Comparison of ENCODE assay signal across 25 cellular contexts in genomic region chr22:40747361-40747760, GRCh38.
A peak's percentile ranks its signal among the peaks of the same experiment; 100 is the strongest.
DNase-seq lines count a peak whose midpoint lies in the region; ATAC-seq, FAIRE-seq and TF ChIP-seq lines count a peak whose summit lies in the region.
"Had no signal": no experiment of that assay in that cellular context is flagged by ENCODE, and none has a peak within 500 bp of the region (broad histone marks: within the 10 kb centered on the region; RNA-seq: fewer than 3 reads in every experiment).

No MANE protein-coding gene starts in this region.

- intact Hi-C loops in thyroid gland (cut with DNase I) (no loop called here), left lung (cut with DNase I) (no loop called here)

- H3K9me1 ChIP-seq in keratinocyte (ENCODE audit: control insufficient read depth, extremely low read depth, insufficient read depth, low read length): no peaks in the 10 kb centered on the region

- dilution Hi-C loops in keratinocyte (cut with MboI; ENCODE audit: extremely low pct_ligation_motif_present, low sequenced_read_pairs): no loop called here

- ATAC-seq in left lung: no peak
- ATAC-seq: GM12878, GM23338 had no signal

- H3K27ac ChIP-seq in keratinocyte (ENCODE audit: control insufficient read depth, insufficient read depth, low read length) (no peak overlapping the region), thyroid gland (peak overlapping the region; percentile 77 to 89 (median 79)), left lung (no peak overlapping the region)
- H3K27ac ChIP-seq: BLaER1, KMS-11, Peyer's patch, SK-N-MC had no signal

- no peak overlapping the region for H3K4me2 ChIP-seq in keratinocyte (ENCODE audit: control insufficient read depth, extremely low read depth, insufficient read depth, low read depth, low read length)
- H3K4me2 ChIP-seq: BLaER1, GM23338, KMS-11 had no signal

- H3K27me3 ChIP-seq in keratinocyte (ENCODE audit: control insufficient read depth, extremely low read depth, insufficient read depth, low read length): no peaks in the 10 kb centered on the region
- H3K27me3 ChIP-seq in thyroid gland: no peaks in the 10 kb centered on the region
- no peaks in the 10 kb centered on the region for H3K27me3 ChIP-seq in left lung
- H3K27me3 ChIP-seq: BLaER1, Peyer's patch had no signal

- FAIRE-seq in keratinocyte (lab: Jason Lieb, UNC): peak; percentile 57
- FAIRE-seq: GM12878 had no signal

- H3K36me3 ChIP-seq in keratinocyte (ENCODE audit: control insufficient read depth in 2 of 2, extremely low read depth in 1 of 2, insufficient read depth in 2 of 2, low read length in 2 of 2): peaks cover 0 to 2% of the 10 kb centered on the region in 2 experiments
- H3K36me3 ChIP-seq in thyroid gland: no peaks in the 10 kb centered on the region
- no peaks in the 10 kb centered on the region for H3K36me3 ChIP-seq in left lung
- H3K36me3 ChIP-seq: HAP-1, Peyer's patch had no signal

- TF ChIP-seq CTCF in keratinocyte (optimal IDR thresholded peaks at IDR 0.05 in 1 of 3, IDR thresholded peaks at IDR 0.05 in 1 of 3, conservative IDR thresholded peaks at IDR 0.05 in 1 of 3; ENCODE audit: extremely low read depth in 1 of 3, insufficient read depth in 2 of 3, low read length in 3 of 3) (no peak), thyroid gland (IDR thresholded peaks at IDR 0.05) (no peak), left lung (IDR thresholded peaks at IDR 0.05) (no peak)

- H3K4me1 ChIP-seq in keratinocyte (ENCODE audit: control insufficient read depth, extremely low read depth, insufficient read depth, low read length) (no peaks in the 10 kb centered on the region), thyroid gland (peaks cover 26 to 45% of the 10 kb centered on the region in 2 donors), left lung (no peaks in the 10 kb centered on the region)
- H3K4me1 ChIP-seq: BLaER1, Peyer's patch had no signal

- H2AFZ ChIP-seq in keratinocyte (ENCODE audit: control insufficient read depth, low read length): no peak overlapping the region
- H2AFZ ChIP-seq: GM23338 had no signal

- H3K79me2 ChIP-seq in keratinocyte (ENCODE audit: control insufficient read depth, insufficient read depth, low read length): no peaks in the 10 kb centered on the region

- no peaks in the 10 kb centered on the region for H4K20me1 ChIP-seq in keratinocyte (ENCODE audit: control insufficient read depth, extremely low read depth, insufficient read depth, low read length)
- H4K20me1 ChIP-seq: BLaER1 had no signal

- H3K9ac ChIP-seq in keratinocyte (ENCODE audit: control insufficient read depth, extremely low read depth, insufficient read depth, low read length): no peak overlapping the region
- H3K9ac ChIP-seq: BLaER1, KMS-11 had no signal

- peaks cover 2% of the 10 kb centered on the region for H3K9me3 ChIP-seq in keratinocyte (ENCODE audit: control insufficient read depth, low read depth, low read length)
- H3K9me3 ChIP-seq in thyroid gland: no peaks in the 10 kb centered on the region
- peaks cover 0 to 10% of the 10 kb centered on the region in 2 donors for H3K9me3 ChIP-seq in left lung
- H3K9me3 ChIP-seq: Peyer's patch had no signal

- 33 to 43% methylated on average over 1 of the region's 1 CpG for WGBS in thyroid gland, 2 donors

- DNase-seq in NCI-H1417 (lab: John Stamatoyannopoulos, UW) (peak in 2 of 3 experiments; percentile 6 to 21), NCI-H1417 treated with DMSO at 0.1 percent for 48 hours (lab: John Stamatoyannopoulos, UW) (no peak), NCI-H510A (lab: John Stamatoyannopoulos, UW) (peak; percentile 18), keratinocyte (ENCODE audit: low read depth, low spot score) (no peak), thyroid gland (peak; percentile 69 to 78), RPMI8226 (no peak), left lung (no peak)
- DNase-seq: CD4-positive, CD25-positive, alpha-beta regulatory T cell; DMS79; EL; GDM1; HFFc6; NCI-H1048; NCI-H1694; NCI-H2081; NCI-H345; NCI-H524 treated with DMSO at 0.1 percent for 48 hours; Peyer's patch; SIG-M5 had no signal

- no peak for TF ChIP-seq POLR2A in thyroid gland (IDR thresholded peaks at IDR 0.05)

- H3K4me3 ChIP-seq in keratinocyte (ENCODE audit: control insufficient read depth in 2 of 3, extremely low read depth in 1 of 3, insufficient read depth in 2 of 3, low read depth in 1 of 3, low read length in 3 of 3) (no peak overlapping the region), thyroid gland (replicated peaks in 1 of 3) (no peak overlapping the region), left lung (no peak overlapping the region)
- H3K4me3 ChIP-seq: BLaER1, GM12878, GM23338, HAP-1, Peyer's patch, SK-N-MC had no signal

Comparison
In these comparisons a context has a peak if more than half of its experiments do, and no peak if none do; other contexts are left out.
1. DNase-seq: peak in NCI-H1417 (2 of 3), NCI-H510A (single experiment) and thyroid gland (2 of 2); none in NCI-H1417 treated with DMSO at 0.1 percent for 48 hours (single experiment), keratinocyte (single experiment), RPMI8226 (single experiment) and left lung (0 of 2).
2. H3K27ac ChIP-seq: peak in thyroid gland (3 of 3); none in keratinocyte (single experiment) and left lung (0 of 2).